2 cellular contexts compared by ENCODE assay signal in the genomic region with DNA sequence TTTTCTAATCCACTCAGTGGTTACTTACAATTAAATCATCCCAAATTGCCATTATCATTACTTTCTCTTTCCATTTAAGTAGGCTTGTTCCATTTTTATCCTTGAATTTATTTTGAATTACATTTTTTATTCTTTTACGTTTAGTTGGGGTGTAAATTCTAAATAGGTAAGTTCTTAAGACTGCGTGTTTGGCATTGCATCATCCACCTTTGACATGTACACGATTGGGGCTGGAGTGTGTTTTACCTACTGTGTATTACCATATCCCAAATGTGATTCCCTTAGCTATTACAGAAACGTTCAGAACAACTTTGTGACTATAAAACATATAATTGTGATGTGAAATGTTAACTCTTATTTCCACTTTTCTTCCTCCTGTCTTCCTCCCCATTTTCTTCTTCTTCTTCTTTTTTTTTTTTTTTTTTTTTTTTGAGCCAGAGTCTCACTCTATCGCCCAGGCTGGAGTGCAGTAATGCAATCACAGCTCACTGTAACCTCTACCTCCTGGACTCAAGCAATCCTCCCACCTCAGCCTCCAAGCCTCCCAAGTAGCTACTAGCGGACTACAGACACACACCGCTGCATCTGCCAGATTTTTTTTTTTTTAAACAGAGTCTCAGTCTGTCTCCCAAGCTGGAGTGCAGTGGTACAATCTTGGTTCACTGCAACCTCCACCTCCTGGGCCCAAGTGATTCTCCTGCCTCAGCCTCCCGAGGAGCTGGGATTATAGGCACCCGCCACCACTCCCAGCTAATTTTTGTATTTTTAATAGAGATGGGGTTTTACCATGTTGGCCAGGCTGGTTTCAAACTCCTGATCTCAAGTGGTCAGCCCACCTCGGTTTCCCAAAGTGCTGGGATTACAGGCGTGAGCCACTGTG.
TF ChIP-seq lines count a peak whose summit lies in the region.

No MANE protein-coding gene starts in this region.

TF ChIP-seq in HepG2, 621 proteins besides CTCF, POLR2A, EP300 and RAD21:
- TF ChIP-seq CEBPB (IDR thresholded peaks at IDR 0.05; ENCODE audit: borderline replicate concordance, low read depth, low read length) (peak; percentile 30; the same call in 1 of the 2 replicates), ATF7 (IDR thresholded peaks at IDR 0.05) (peak; percentile 30; the same call in 1 of the 2 replicates), ATF7 (CRISPR knock-in tag; IDR thresholded peaks at IDR 0.05) (no peak), ZNF672 (CRISPR knock-in tag; IDR thresholded peaks at IDR 0.05) (no peak), CBX2 (IDR thresholded peaks at IDR 0.05; ENCODE audit: low read depth, low read length) (no peak), CBX2 (CRISPR knock-in tag; IDR thresholded peaks at IDR 0.05; ENCODE audit: low read depth) (no peak), KDM1A (CRISPR knock-in tag; IDR thresholded peaks at IDR 0.05) (no peak)

TF ChIP-seq in GM12878, 131 proteins besides CTCF, POLR2A, EP300 and RAD21:
- TF ChIP-seq MLLT1 (IDR thresholded peaks at IDR 0.05) = peak; percentile 58; the same call in 1 of the 2 replicates
- 0 out of 2 replicates have a peak, but pooled peaks have one; percentile 55 for TF ChIP-seq HDGF (IDR thresholded peaks at IDR 0.05)
- TF ChIP-seq, protein P1, sequence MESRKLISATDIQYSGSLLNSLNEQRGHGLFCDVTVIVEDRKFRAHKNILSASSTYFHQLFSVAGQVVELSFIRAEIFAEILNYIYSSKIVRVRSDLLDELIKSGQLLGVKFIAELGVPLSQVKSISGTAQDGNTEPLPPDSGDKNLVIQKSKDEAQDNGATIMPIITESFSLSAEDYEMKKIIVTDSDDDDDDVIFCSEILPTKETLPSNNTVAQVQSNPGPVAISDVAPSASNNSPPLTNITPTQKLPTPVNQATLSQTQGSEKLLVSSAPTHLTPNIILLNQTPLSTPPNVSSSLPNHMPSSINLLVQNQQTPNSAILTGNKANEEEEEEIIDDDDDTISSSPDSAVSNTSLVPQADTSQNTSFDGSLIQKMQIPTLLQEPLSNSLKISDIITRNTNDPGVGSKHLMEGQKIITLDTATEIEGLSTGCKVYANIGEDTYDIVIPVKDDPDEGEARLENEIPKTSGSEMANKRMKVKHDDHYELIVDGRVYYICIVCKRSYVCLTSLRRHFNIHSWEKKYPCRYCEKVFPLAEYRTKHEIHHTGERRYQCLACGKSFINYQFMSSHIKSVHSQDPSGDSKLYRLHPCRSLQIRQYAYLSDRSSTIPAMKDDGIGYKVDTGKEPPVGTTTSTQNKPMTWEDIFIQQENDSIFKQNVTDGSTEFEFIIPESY (IDR thresholded peaks at IDR 0.05) = peak; percentile 96
- no peak for TF ChIP-seq SRF (IDR thresholded peaks at IDR 0.05; ENCODE audit: low read depth in 2 of 2, low read length in 2 of 2)
- no peak for TF ChIP-seq ZNF622 (IDR thresholded peaks at IDR 0.05)
- no peak for TF ChIP-seq WRNIP1 (IDR thresholded peaks at IDR 0.05; ENCODE audit: borderline replicate concordance, low read depth, low read length)
TF ChIP-seq in GM12878: peak in this region for 3.
